1 cellular context compared by ENCODE assay signal in the genomic region with DNA sequence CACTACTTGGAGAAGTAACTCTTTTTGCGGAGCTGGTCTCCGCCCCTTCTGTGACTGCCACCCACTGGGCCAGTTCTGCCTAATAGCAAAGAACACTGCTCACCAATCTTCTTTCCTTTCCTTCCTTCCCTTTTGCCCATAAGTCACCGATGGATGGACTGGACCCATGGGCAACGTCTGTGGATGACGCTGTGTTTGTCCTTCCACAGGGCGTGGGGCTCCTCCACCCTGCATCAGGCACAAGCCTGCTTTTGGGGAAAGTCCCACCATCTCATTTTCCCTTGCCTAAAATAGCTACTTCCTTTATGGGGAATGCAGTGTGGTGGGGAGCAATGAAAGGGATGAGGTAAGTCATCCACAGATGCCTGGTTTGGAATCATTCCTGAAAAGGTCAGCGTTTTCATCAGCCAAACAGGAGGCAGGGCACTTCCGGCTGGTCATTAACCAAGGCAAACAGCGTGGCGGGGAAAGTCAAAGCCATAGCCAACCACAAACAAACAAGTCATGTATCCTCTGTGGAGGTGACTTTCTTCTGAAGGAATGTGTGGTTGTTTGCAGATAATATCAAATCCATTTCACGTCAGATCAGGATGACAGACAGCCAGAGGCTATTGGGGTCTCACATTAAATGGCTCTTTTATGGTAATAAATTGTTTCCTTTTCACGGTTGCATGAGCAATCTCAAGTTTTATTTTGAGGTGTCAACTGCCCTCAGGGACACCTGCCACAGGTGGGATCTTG.
TF ChIP-seq lines count a peak whose summit lies in the region.

No MANE protein-coding gene starts in this region.

TF ChIP-seq in HepG2, 621 proteins besides CTCF, POLR2A, EP300 and RAD21 (continued from another document and continues in another):
- TF ChIP-seq, protein P1, sequence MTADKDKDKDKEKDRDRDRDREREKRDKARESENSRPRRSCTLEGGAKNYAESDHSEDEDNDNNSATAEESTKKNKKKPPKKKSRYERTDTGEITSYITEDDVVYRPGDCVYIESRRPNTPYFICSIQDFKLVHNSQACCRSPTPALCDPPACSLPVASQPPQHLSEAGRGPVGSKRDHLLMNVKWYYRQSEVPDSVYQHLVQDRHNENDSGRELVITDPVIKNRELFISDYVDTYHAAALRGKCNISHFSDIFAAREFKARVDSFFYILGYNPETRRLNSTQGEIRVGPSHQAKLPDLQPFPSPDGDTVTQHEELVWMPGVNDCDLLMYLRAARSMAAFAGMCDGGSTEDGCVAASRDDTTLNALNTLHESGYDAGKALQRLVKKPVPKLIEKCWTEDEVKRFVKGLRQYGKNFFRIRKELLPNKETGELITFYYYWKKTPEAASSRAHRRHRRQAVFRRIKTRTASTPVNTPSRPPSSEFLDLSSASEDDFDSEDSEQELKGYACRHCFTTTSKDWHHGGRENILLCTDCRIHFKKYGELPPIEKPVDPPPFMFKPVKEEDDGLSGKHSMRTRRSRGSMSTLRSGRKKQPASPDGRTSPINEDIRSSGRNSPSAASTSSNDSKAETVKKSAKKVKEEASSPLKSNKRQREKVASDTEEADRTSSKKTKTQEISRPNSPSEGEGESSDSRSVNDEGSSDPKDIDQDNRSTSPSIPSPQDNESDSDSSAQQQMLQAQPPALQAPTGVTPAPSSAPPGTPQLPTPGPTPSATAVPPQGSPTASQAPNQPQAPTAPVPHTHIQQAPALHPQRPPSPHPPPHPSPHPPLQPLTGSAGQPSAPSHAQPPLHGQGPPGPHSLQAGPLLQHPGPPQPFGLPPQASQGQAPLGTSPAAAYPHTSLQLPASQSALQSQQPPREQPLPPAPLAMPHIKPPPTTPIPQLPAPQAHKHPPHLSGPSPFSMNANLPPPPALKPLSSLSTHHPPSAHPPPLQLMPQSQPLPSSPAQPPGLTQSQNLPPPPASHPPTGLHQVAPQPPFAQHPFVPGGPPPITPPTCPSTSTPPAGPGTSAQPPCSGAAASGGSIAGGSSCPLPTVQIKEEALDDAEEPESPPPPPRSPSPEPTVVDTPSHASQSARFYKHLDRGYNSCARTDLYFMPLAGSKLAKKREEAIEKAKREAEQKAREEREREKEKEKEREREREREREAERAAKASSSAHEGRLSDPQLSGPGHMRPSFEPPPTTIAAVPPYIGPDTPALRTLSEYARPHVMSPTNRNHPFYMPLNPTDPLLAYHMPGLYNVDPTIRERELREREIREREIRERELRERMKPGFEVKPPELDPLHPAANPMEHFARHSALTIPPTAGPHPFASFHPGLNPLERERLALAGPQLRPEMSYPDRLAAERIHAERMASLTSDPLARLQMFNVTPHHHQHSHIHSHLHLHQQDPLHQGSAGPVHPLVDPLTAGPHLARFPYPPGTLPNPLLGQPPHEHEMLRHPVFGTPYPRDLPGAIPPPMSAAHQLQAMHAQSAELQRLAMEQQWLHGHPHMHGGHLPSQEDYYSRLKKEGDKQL (CRISPR knock-in tag; IDR thresholded peaks at IDR 0.05; ENCODE audit: low read depth) = peak; percentile 95
- no peak for TF ChIP-seq PTBP1 (IDR thresholded peaks at IDR 0.05; ENCODE audit: low read depth, low read length, poor library complexity, severe bottlenecking)
- TF ChIP-seq ZFP37 (CRISPR knock-in tag; IDR thresholded peaks at IDR 0.05; ENCODE audit: borderline replicate concordance) = peak; percentile 59; the same call in 1 of the 2 replicates
- TF ChIP-seq ZNF768 (CRISPR knock-in tag; IDR thresholded peaks at IDR 0.05) = no peak
- no peak for TF ChIP-seq ZNF879 (CRISPR knock-in tag; IDR thresholded peaks at IDR 0.05)
- TF ChIP-seq TAF15 (IDR thresholded peaks at IDR 0.05; ENCODE audit: low read depth, low read length, poor library complexity, severe bottlenecking) = no peak
- no peak; the same call in 1 of the 2 replicates for TF ChIP-seq POLR2AphosphoS5 (IDR thresholded peaks at IDR 0.05; ENCODE audit: low read depth, low read length)
- no peak for TF ChIP-seq ZBTB3 (CRISPR knock-in tag; IDR thresholded peaks at IDR 0.05; ENCODE audit: borderline replicate concordance, low read depth)
- TF ChIP-seq MAFK (conservative IDR thresholded peaks at IDR 0.05 in 1 of 2, IDR thresholded peaks at IDR 0.05 in 1 of 2; ENCODE audit: low read length in 2 of 2) = peak; percentile 86 to 93
- TF ChIP-seq KLF9 (CRISPR knock-in tag; IDR thresholded peaks at IDR 0.05; ENCODE audit: low read depth) = no peak; the same call in 1 of the 2 replicates
- 0 out of 2 replicates have a peak, but pooled peaks have one; percentile 6 for TF ChIP-seq ZSCAN9 (CRISPR knock-in tag; IDR thresholded peaks at IDR 0.05; ENCODE audit: borderline replicate concordance)
- no peak for TF ChIP-seq NFKB2 (CRISPR knock-in tag; IDR thresholded peaks at IDR 0.05; ENCODE audit: borderline replicate concordance)
- TF ChIP-seq, protein P2, sequence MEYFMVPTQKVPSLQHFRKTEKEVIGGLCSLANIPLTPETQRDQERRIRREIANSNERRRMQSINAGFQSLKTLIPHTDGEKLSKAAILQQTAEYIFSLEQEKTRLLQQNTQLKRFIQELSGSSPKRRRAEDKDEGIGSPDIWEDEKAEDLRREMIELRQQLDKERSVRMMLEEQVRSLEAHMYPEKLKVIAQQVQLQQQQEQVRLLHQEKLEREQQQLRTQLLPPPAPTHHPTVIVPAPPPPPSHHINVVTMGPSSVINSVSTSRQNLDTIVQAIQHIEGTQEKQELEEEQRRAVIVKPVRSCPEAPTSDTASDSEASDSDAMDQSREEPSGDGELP (IDR thresholded peaks at IDR 0.05; ENCODE audit: borderline replicate concordance, low read depth) = peak; percentile 59; the same call in 1 of the 2 replicates
- TF ChIP-seq HMG20A (CRISPR knock-in tag; IDR thresholded peaks at IDR 0.05; ENCODE audit: borderline replicate concordance) = peak; percentile 95
- TF ChIP-seq ZNF441 (CRISPR knock-in tag; IDR thresholded peaks at IDR 0.05; ENCODE audit: borderline replicate concordance) = no peak
- TF ChIP-seq, protein P3, sequence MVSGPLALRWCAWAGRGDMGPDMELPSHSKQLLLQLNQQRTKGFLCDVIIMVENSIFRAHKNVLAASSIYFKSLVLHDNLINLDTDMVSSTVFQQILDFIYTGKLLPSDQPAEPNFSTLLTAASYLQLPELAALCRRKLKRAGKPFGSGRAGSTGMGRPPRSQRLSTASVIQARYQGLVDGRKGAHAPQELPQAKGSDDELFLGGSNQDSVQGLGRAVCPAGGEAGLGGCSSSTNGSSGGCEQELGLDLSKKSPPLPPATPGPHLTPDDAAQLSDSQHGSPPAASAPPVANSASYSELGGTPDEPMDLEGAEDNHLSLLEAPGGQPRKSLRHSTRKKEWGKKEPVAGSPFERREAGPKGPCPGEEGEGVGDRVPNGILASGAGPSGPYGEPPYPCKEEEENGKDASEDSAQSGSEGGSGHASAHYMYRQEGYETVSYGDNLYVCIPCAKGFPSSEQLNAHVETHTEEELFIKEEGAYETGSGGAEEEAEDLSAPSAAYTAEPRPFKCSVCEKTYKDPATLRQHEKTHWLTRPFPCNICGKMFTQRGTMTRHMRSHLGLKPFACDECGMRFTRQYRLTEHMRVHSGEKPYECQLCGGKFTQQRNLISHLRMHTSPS (CRISPR knock-in tag; IDR thresholded peaks at IDR 0.05; ENCODE audit: low read depth) = peak; percentile 54
- TF ChIP-seq, protein P4, sequence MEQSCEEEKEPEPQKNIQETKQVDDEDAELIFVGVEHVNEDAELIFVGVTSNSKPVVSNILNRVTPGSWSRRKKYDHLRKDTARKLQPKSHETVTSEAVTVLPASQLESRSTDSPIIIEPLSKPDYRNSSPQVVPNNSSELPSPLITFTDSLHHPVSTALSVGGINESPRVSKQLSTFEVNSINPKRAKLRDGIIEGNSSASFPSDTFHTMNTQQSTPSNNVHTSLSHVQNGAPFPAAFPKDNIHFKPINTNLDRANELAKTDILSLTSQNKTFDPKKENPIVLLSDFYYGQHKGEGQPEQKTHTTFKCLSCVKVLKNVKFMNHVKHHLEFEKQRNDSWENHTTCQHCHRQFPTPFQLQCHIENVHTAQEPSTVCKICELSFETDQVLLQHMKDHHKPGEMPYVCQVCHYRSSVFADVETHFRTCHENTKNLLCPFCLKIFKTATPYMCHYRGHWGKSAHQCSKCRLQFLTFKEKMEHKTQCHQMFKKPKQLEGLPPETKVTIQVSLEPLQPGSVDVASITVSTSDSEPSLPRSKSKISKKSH (CRISPR knock-in tag; IDR thresholded peaks at IDR 0.05; ENCODE audit: borderline replicate concordance) = no peak
- no peak for TF ChIP-seq TCF12 (IDR thresholded peaks at IDR 0.05)
- no peak for TF ChIP-seq TCF12 (CRISPR knock-in tag; IDR thresholded peaks at IDR 0.05)
- no peak for TF ChIP-seq HES4 (CRISPR knock-in tag; IDR thresholded peaks at IDR 0.05; ENCODE audit: borderline replicate concordance)
- no peak; the same call in 1 of the 2 replicates for TF ChIP-seq SMAD1 (CRISPR knock-in tag; IDR thresholded peaks at IDR 0.05; ENCODE audit: borderline replicate concordance, low read depth)
- TF ChIP-seq, protein P5, sequence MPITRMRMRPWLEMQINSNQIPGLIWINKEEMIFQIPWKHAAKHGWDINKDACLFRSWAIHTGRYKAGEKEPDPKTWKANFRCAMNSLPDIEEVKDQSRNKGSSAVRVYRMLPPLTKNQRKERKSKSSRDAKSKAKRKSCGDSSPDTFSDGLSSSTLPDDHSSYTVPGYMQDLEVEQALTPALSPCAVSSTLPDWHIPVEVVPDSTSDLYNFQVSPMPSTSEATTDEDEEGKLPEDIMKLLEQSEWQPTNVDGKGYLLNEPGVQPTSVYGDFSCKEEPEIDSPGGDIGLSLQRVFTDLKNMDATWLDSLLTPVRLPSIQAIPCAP (CRISPR knock-in tag; IDR thresholded peaks at IDR 0.05; ENCODE audit: low read depth) = no peak
- TF ChIP-seq ZKSCAN8 (CRISPR knock-in tag; IDR thresholded peaks at IDR 0.05; ENCODE audit: borderline replicate concordance) = peak; percentile 66
- no peak for TF ChIP-seq ZNF883 (CRISPR knock-in tag; IDR thresholded peaks at IDR 0.05; ENCODE audit: not compliant biosample characterization)
- no peak for TF ChIP-seq DNMT1 (CRISPR knock-in tag; IDR thresholded peaks at IDR 0.05)
- TF ChIP-seq, protein P6, sequence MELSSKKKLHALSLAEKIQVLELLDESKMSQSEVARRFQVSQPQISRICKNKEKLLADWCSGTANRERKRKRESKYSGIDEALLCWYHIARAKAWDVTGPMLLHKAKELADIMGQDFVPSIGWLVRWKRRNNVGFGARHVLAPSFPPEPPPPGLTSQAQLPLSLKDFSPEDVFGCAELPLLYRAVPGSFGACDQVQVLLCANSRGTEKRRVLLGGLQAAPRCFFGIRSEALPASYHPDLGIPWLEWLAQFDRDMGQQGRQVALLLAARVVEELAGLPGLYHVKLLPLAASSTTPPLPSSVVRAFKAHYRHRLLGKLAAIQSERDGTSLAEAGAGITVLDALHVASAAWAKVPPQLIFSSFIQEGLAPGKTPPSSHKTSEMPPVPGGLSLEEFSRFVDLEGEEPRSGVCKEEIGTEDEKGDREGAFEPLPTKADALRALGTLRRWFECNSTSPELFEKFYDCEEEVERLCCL (CRISPR knock-in tag; IDR thresholded peaks at IDR 0.05; ENCODE audit: borderline replicate concordance) = no peak
- no peak for TF ChIP-seq SIN3B (IDR thresholded peaks at IDR 0.05; ENCODE audit: low read length)
- TF ChIP-seq FOXO1 (CRISPR knock-in tag; IDR thresholded peaks at IDR 0.05) = peak; percentile 96
- no peak; the same call in 1 of the 2 replicates for TF ChIP-seq PPARG (CRISPR knock-in tag; conservative IDR thresholded peaks at IDR 0.05)
- 0 out of 2 replicates have a peak, but pooled peaks have one; percentile 5 for TF ChIP-seq HCFC1 (IDR thresholded peaks at IDR 0.05; ENCODE audit: low read depth, low read length)
- no peak for TF ChIP-seq ZNF678 (CRISPR knock-in tag; IDR thresholded peaks at IDR 0.05)
- TF ChIP-seq, protein P7, sequence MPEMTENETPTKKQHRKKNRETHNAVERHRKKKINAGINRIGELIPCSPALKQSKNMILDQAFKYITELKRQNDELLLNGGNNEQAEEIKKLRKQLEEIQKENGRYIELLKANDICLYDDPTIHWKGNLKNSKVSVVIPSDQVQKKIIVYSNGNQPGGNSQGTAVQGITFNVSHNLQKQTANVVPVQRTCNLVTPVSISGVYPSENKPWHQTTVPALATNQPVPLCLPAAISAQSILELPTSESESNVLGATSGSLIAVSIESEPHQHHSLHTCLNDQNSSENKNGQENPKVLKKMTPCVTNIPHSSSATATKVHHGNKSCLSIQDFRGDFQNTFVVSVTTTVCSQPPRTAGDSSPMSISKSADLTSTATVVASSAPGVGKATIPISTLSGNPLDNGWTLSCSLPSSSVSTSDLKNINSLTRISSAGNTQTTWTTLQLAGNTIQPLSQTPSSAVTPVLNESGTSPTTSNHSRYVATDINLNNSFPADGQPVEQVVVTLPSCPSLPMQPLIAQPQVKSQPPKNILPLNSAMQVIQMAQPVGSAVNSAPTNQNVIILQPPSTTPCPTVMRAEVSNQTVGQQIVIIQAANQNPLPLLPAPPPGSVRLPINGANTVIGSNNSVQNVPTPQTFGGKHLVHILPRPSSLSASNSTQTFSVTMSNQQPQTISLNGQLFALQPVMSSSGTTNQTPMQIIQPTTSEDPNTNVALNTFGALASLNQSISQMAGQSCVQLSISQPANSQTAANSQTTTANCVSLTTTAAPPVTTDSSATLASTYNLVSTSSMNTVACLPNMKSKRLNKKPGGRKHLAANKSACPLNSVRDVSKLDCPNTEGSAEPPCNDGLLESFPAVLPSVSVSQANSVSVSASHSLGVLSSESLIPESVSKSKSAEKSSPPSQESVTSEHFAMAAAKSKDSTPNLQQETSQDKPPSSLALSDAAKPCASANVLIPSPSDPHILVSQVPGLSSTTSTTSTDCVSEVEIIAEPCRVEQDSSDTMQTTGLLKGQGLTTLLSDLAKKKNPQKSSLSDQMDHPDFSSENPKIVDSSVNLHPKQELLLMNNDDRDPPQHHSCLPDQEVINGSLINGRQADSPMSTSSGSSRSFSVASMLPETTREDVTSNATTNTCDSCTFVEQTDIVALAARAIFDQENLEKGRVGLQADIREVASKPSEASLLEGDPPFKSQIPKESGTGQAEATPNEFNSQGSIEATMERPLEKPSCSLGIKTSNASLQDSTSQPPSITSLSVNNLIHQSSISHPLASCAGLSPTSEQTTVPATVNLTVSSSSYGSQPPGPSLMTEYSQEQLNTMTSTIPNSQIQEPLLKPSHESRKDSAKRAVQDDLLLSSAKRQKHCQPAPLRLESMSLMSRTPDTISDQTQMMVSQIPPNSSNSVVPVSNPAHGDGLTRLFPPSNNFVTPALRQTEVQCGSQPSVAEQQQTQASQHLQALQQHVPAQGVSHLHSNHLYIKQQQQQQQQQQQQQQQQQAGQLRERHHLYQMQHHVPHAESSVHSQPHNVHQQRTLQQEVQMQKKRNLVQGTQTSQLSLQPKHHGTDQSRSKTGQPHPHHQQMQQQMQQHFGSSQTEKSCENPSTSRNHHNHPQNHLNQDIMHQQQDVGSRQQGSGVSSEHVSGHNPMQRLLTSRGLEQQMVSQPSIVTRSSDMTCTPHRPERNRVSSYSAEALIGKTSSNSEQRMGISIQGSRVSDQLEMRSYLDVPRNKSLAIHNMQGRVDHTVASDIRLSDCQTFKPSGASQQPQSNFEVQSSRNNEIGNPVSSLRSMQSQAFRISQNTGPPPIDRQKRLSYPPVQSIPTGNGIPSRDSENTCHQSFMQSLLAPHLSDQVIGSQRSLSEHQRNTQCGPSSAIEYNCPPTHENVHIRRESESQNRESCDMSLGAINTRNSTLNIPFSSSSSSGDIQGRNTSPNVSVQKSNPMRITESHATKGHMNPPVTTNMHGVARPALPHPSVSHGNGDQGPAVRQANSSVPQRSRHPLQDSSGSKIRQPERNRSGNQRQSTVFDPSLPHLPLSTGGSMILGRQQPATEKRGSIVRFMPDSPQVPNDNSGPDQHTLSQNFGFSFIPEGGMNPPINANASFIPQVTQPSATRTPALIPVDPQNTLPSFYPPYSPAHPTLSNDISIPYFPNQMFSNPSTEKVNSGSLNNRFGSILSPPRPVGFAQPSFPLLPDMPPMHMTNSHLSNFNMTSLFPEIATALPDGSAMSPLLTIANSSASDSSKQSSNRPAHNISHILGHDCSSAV (CRISPR knock-in tag; IDR thresholded peaks at IDR 0.05; ENCODE audit: borderline replicate concordance) = no peak
- TF ChIP-seq FOXA3 (CRISPR knock-in tag; IDR thresholded peaks at IDR 0.05) = peak; percentile 98
- no peak for TF ChIP-seq ATAD3A (CRISPR knock-in tag; IDR thresholded peaks at IDR 0.05)
